ENCODE assay signal across 20 cellular contexts in the genomic region with DNA sequence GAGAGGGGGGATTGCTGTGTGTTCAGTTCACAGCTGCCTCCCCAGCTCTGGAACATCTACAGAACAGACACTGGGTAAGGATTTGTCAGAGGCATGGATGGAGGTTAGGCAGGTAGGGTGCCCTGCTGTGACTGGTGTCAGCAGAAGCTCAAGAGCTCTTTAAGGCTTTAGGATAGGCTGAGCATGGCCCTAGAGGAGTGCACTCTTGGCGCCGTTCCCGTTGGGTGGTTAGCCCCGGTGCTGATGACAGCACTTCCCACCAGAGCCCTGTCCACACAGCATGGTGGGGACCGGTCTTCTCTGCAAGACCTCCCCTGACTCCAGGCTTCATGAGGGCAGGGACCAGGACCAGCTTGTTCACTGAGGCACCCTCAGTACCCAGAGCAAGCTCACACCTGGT.
"Had no signal": no experiment of that assay in that cellular context is flagged by ENCODE, and none has a peak within 500 bp of the region (broad histone marks: within the 10 kb centered on the region; RNA-seq: fewer than 3 reads in every experiment).

No MANE protein-coding gene starts in this region.

- H3K4me3 ChIP-seq: dorsolateral prefrontal cortex, left ventricle myocardium inferior, prostate gland, right atrium auricular region, suprapubic skin had no signal

- H3K36me3 ChIP-seq: left ventricle myocardium inferior, prostate gland, right atrium auricular region, suprapubic skin had no signal

- H3K27ac ChIP-seq: dorsolateral prefrontal cortex, left ventricle myocardium inferior, prostate gland, right atrium auricular region, suprapubic skin had no signal

- ATAC-seq: activated naive CD8-positive, alpha-beta T cell treated with anti-CD3 and anti-CD28 coated beads, Interleukin-2, amount 50 U/mL, for 24 hours; stimulated activated naive CD8-positive, alpha-beta T cell treated with anti-CD3 and anti-CD28 coated beads, Interleukin-15, amount 100 ng/mL, for 72 hours had no signal

- DNase-seq: activated CD4-positive, alpha-beta memory T cell treated with anti-CD3 and anti-CD28 coated beads, Interleukin-2, amount 10 ng/mL, durations not matched to agents 7 days and 5 days; activated CD4-positive, alpha-beta T cell treated with anti-CD3 and anti-CD28 coated beads for 48 hours; activated CD4-positive, CD25-positive, alpha-beta regulatory T cell; activated naive CD4-positive, alpha-beta T cell treated with anti-CD3 and anti-CD28 coated beads for 36 hours; activated naive CD8-positive, alpha-beta T cell treated with anti-CD3 and anti-CD28 coated beads, Interleukin-2, amount 50 U/mL, for 24 hours; activated T-cell treated with anti-CD3 and anti-CD28 coated beads, Interleukin-2, amount 50 U/mL, for 1 hour; anterior cingulate cortex; caudate nucleus; dorsolateral prefrontal cortex; immature natural killer cell; kidney glomerular epithelial cell; left ventricle myocardium inferior; mammary epithelial cell; midbrain; stimulated activated CD4-positive, alpha-beta T cell treated with anti-CD3 and anti-CD28 coated beads, Interleukin-2, amount 100 ng/mL, for 48 hours; stimulated activated naive CD8-positive, alpha-beta T cell treated with anti-CD3 and anti-CD28 coated beads, Interleukin-15, amount 100 ng/mL, for 72 hours; T-helper 9 cell had no signal

- H3K4me1 ChIP-seq: left ventricle myocardium inferior, prostate gland, right atrium auricular region had no signal

- H3K9me3 ChIP-seq: prostate gland, right atrium auricular region, suprapubic skin had no signal

- H3K27me3 ChIP-seq: right atrium auricular region had no signal
